26 cellular contexts compared by ENCODE assay signal in the genomic region with DNA sequence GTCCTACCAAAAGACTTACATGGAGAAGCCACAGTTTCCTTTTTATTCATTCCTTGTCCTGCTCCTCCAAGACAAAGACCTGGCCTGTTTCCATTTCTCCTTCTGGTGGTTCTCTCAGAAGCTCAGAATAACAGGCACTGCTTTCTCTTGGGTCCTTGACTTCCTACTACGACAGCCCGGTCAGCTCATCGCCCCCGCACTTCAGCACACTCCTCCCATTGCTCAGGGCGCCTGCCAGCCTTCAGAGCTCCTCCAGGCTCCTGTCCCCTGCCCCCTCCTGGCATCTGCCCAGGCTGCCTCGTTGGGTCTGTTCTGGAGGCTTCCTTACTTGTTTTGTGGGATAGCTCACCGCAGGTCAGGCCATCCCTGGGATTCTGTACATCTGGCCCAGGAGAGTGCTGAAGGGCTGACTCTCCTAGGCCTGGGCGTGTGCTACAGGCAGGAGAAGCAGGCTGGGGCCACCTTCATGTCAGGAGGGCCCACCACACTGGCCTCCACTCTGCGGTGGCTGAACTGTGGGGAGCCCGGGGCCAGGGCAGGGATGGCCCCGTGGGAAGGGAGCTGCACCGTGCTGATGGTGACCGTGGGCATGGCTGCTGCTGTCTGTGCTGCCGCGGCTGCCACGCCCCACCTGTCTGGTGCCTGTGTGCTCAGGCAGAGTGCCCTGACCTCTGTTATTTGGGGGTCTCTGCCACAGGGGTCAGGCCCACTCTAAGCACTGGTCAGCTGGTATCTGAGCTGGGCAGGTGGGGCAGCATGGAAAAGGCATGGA. TPM values are rescaled to one million over a fixed set of nuclear protein-coding genes. Genes with fewer than 3 reads are reported as not detected.
DNase-seq lines count a peak whose midpoint lies in the region; ATAC-seq, FAIRE-seq and TF ChIP-seq lines count a peak whose summit lies in the region.
"Had no signal": no experiment of that assay in that cellular context is flagged by ENCODE, and none has a peak within 500 bp of the region (broad histone marks: within the 10 kb centered on the region; RNA-seq: fewer than 3 reads in every experiment).

No MANE protein-coding gene starts in this region.

- no peak; the same call in 2 of the 3 replicates for ATAC-seq in HepG2
- no peak for ATAC-seq in GM18870 (IDR thresholded peaks at IDR 0.05; ENCODE audit: unreplicated experiment)
- ATAC-seq in HG03280 (IDR thresholded peaks at IDR 0.05; ENCODE audit: unreplicated experiment), result no peak
- no peak for ATAC-seq in aorta (ENCODE audit: low FRiP score)
- ATAC-seq: gastroesophageal sphincter had no signal

- no peak for FAIRE-seq in HepG2 (lab: Jason Lieb, UNC)
- FAIRE-seq: bronchial epithelial cell, pancreas, RCC 7860 had no signal

- in situ Hi-C loops in HepG2 (cut with HindIII; ENCODE audit: extremely low pct_ligation_motif_present, low pct_unique_long_range_greater_than_20kb), result no loop called here

- peak overlapping the region; percentile 31 for H3K27ac ChIP-seq in AG04450 (ENCODE audit: low read depth, low read length)
- H3K27ac ChIP-seq in BLaER1, result no peak overlapping the region
- no peak overlapping the region for H3K27ac ChIP-seq in HepG2 (ENCODE audit: extremely low read length, insufficient read depth, low read length)
- H3K27ac ChIP-seq in aorta (ENCODE audit: low read depth in 1 of 2, low read length in 2 of 2), result no peak overlapping the region
- H3K27ac ChIP-seq: C4-2B, esophagus squamous epithelium, gastroesophageal sphincter, pancreas, suprapubic skin had no signal

- POLR2A ChIA-PET in AG04450 (lab: Yijun Ruan, JAX), result interaction anchor here (1.5 kb wide), 1 partner anchor 31 kb away, joined by 3 read pairs; no protein-coding TSS in a partner anchor
- POLR2A ChIA-PET in HepG2 (lab: Yijun Ruan, JAX), result interaction anchor here (0.5 to 0.8 kb wide), 2 partner anchors 17 to 191 kb away, joined by 3 to 5 read pairs; no protein-coding TSS in a partner anchor

- no peak for TF ChIP-seq CTCF in AG04450 (IDR thresholded peaks at IDR 0.05; ENCODE audit: low read depth, low read length)
- no peak for TF ChIP-seq CTCF in cardiac fibroblast (IDR thresholded peaks at IDR 0.05; ENCODE audit: low read depth, low read length)
- TF ChIP-seq CTCF in HepG2 (CRISPR knock-in tag; IDR thresholded peaks at IDR 0.05), result no peak

- DNase-seq in AG04450 (ENCODE audit: low read depth, low spot score) (no peak), cardiac fibroblast (ENCODE audit: low read depth in 2 of 2) (peak; percentile 45 to 76), HepG2 (ENCODE audit: low spot score) (no peak), aorta (no peak)
- DNase-seq in stimulated activated CD4-positive, alpha-beta T cell treated with anti-CD3 and anti-CD28 coated beads, Interleukin-4, amount 100 ng/mL, for 4 hours, result no peak
- DNase-seq: amygdala, DMS53, esophagus squamous epithelium, hippocampal formation, MV-4-11, NCI-H1436 treated with DMSO at 0.1 percent for 48 hours, NCI-H2081 treated with DMSO at 0.1 percent for 48 hours, NCI-H774 had no signal

- H3K27me3 ChIP-seq in AG04450 (ENCODE audit: control insufficient read depth, insufficient read depth, low read length) (no peaks in the 10 kb centered on the region), BLaER1 (no peaks in the 10 kb centered on the region), HepG2 (ENCODE audit: control insufficient read depth in 1 of 2, insufficient read depth in 2 of 2, low read length in 2 of 2) (no peaks in the 10 kb centered on the region), aorta (ENCODE audit: control insufficient read depth in 1 of 2, insufficient read depth in 2 of 2, low read length in 1 of 2) (no peaks in the 10 kb centered on the region)
- H3K27me3 ChIP-seq: esophagus squamous epithelium, gastroesophageal sphincter, pancreas, suprapubic skin had no signal

- intact Hi-C loops in HepG2 (cut with micrococcal nuclease; ENCODE audit: unreplicated experiment), result no loop called here
- intact Hi-C loops in aorta (cut with DNase I), result no loop called here

- TF ChIP-seq RAD21 in HepG2 (CRISPR knock-in tag; IDR thresholded peaks at IDR 0.05), result no peak

- no peaks in the 10 kb centered on the region for H3K4me1 ChIP-seq in BLaER1
- no peaks in the 10 kb centered on the region for H3K4me1 ChIP-seq in HepG2 (ENCODE audit: insufficient read depth, low read length)
- H3K4me1 ChIP-seq in aorta (ENCODE audit: control insufficient read depth in 1 of 2, insufficient read depth in 2 of 2, low read length in 2 of 2), result no peaks in the 10 kb centered on the region
- H3K4me1 ChIP-seq: Caco-2, esophagus squamous epithelium, gastroesophageal sphincter, HAP-1, pancreas, suprapubic skin had no signal

- H2AFZ ChIP-seq in HepG2 (ENCODE audit: low read length), result no peak overlapping the region

- CTCF ChIA-PET in AG04450 (lab: Charles Lee) (interaction anchor here (1.0 kb wide), 1 partner anchor 185 kb away, joined by 3 read pairs; no protein-coding TSS in a partner anchor), HepG2 (lab: Yijun Ruan, JAX; ENCODE audit: low intra/inter-chr PET ratio, low total read pairs) (no interaction called here)

- H3K9me3 ChIP-seq in AG04450 (ENCODE audit: control insufficient read depth, insufficient read depth, low read length), result no peaks in the 10 kb centered on the region; the same call in 1 of the 2 replicates
- no peaks in the 10 kb centered on the region for H3K9me3 ChIP-seq in BLaER1
- no peaks in the 10 kb centered on the region for H3K9me3 ChIP-seq in HepG2 (ENCODE audit: low read length)
- H3K9me3 ChIP-seq in aorta (ENCODE audit: control insufficient read depth, low read length), result no peaks in the 10 kb centered on the region
- H3K9me3 ChIP-seq: Caco-2, esophagus squamous epithelium, gastroesophageal sphincter, HAP-1, pancreas, suprapubic skin had no signal

- no peaks in the 10 kb centered on the region for H3K79me2 ChIP-seq in HepG2 (ENCODE audit: insufficient read depth, low read length)

- peaks cover 100% of the 10 kb centered on the region for H3K36me3 ChIP-seq in BLaER1
- H3K36me3 ChIP-seq in HepG2 (replicated peaks in 1 of 2; ENCODE audit: control insufficient read depth in 1 of 2, insufficient read depth in 2 of 2, low read length in 2 of 2), result peaks cover 49 to 83% of the 10 kb centered on the region in 2 experiments; a peak in 4 of 5 replicates
- peaks cover 6 to 21% of the 10 kb centered on the region in 2 donors for H3K36me3 ChIP-seq in aorta (ENCODE audit: control insufficient read depth in 1 of 2, insufficient read depth in 2 of 2, low read length in 1 of 2)

- TF ChIP-seq EP300 in HepG2 (IDR thresholded peaks at IDR 0.05; ENCODE audit: low read depth in 2 of 2, low read length in 2 of 2) (no peak), HepG2 (CRISPR knock-in tag; IDR thresholded peaks at IDR 0.05; ENCODE audit: borderline replicate concordance) (no peak)

- H3K4me3 ChIP-seq in AG04450 (ENCODE audit: low read depth, low read length) (no peak overlapping the region), BLaER1 (no peak overlapping the region), cardiac fibroblast (replicated peaks in 1 of 2; ENCODE audit: low read depth in 2 of 2, low read length in 2 of 2) (no peak overlapping the region), HepG2 (replicated peaks in 1 of 3; ENCODE audit: insufficient read depth in 1 of 3, low read depth in 2 of 3, low read length in 3 of 3) (no peak overlapping the region), aorta (ENCODE audit: low read length in 2 of 2) (no peak overlapping the region)
- H3K4me3 ChIP-seq: esophagus squamous epithelium, gastroesophageal sphincter, HAP-1, lung, pancreas, skin epidermis, suprapubic skin had no signal

- no peak for TF ChIP-seq POLR2A in HepG2 (IDR thresholded peaks at IDR 0.05; ENCODE audit: insufficient read depth in 1 of 2, low read depth in 2 of 2, low read length in 2 of 2)

- peaks cover 91% of the 10 kb centered on the region for H4K20me1 ChIP-seq in BLaER1
- peaks cover 5% of the 10 kb centered on the region; the same call in 1 of the 2 replicates for H4K20me1 ChIP-seq in HepG2 (ENCODE audit: insufficient read depth, low read length)

- H3K4me2 ChIP-seq in BLaER1 (no peak overlapping the region), HepG2 (ENCODE audit: low read depth, low read length) (no peak overlapping the region)

- 98% methylated on average over 8 of the region's 16 CpGs for WGBS in HepG2 (ENCODE audit: low lambda C conversion rate)
- WGBS in aorta, 2 donors, result 84 to 87% methylated on average over 16 of the region's 16 CpGs

- H3K9ac ChIP-seq in BLaER1, result 0 out of 2 replicates have a peak overlapping the region, but pooled peaks have one; percentile 17
- H3K9ac ChIP-seq in HepG2 (ENCODE audit: insufficient read depth, low read depth, low read length), result no peak overlapping the region

- BruUV-seq in HepG2 (replicated peaks; lab: Mats Ljungman, UMichigan), result no TSS peak

RNA-seq across cellular contexts. Expression of a gene that starts 17.7 kb away (rescaled TPM):
- 132 and 156 TPM in 2 replicates for polyA plus RNA-seq in AG04450 (2011; rRNA removed)
- polyA minus RNA-seq in AG04450 (2011; rRNA and poly(A)+ RNA removed), result 89.4 and 124 TPM in 2 replicates
- total RNA-seq in HepG2 (2016; rRNA removed; fragmentation: Illumina TruSeq; extraction: Trizol), result 98.4 and 138 TPM in 2 replicates
- total RNA-seq in HepG2 (2016; cell fraction: cytosol; rRNA removed; fragmentation: Illumina TruSeq; extraction: Trizol; ENCODE audit: low read depth), result 70.6 and 87.2 TPM in 2 replicates
- total RNA-seq in HepG2 (2016; cell fraction: insoluble cytoplasmic fraction; rRNA removed; fragmentation: Illumina TruSeq; extraction: Trizol), result 75.7 and 144 TPM in 2 replicates
- total RNA-seq in HepG2 (2016; cell fraction: membrane; rRNA removed; fragmentation: Illumina TruSeq; extraction: Trizol), result 50.6 and 58.6 TPM in 2 replicates
- 110 and 124 TPM in 2 replicates for total RNA-seq in HepG2 (2016; cell fraction: nucleus; rRNA removed; fragmentation: Illumina TruSeq; extraction: Trizol)
- polyA plus RNA-seq in HepG2 (2011; rRNA removed), result 206 and 274 TPM in 2 replicates
- polyA plus RNA-seq in HepG2 (2011; cell fraction: cytosol; rRNA removed), result 65.2 and 80.6 TPM in 2 replicates
- 1,625 and 1,754 TPM in 2 replicates for polyA plus RNA-seq in HepG2 (2011; cell fraction: nucleus; rRNA removed)
- 188 and 209 TPM in 2 replicates for polyA plus RNA-seq in HepG2 (2012)
- 17.8 and 22.1 TPM in 2 replicates for polyA plus RNA-seq in HepG2 (2016; cell fraction: cytosol; fragmentation: Illumina TruSeq; extraction: Trizol; ENCODE audit: low read depth)
- polyA plus RNA-seq in HepG2 (2016; cell fraction: insoluble cytoplasmic fraction; fragmentation: Illumina TruSeq; extraction: Trizol; ENCODE audit: low read depth), result 69.5 and 77.6 TPM in 2 replicates
- polyA plus RNA-seq in HepG2 (2016; cell fraction: membrane; fragmentation: Illumina TruSeq; extraction: Trizol; ENCODE audit: low read depth), result 24.7 and 32.6 TPM in 2 replicates
- 312 and 330 TPM in 2 replicates for polyA plus RNA-seq in HepG2 (2016; cell fraction: nucleus; fragmentation: Illumina TruSeq; extraction: Trizol; ENCODE audit: insufficient read depth, low read depth)
- 107 and 121 TPM in 2 replicates for polyA minus RNA-seq in HepG2 (2011; rRNA and poly(A)+ RNA removed; ENCODE audit: low replicate concordance)
- 35.2 and 43.3 TPM in 2 replicates for polyA minus RNA-seq in HepG2 (2011; cell fraction: cytosol; rRNA and poly(A)+ RNA removed)
- polyA minus RNA-seq in HepG2 (2011; cell fraction: nucleus; rRNA and poly(A)+ RNA removed), result 166 and 179 TPM in 2 replicates
- 100 to 1,000 TPM; 207 to 224 TPM for total RNA-seq in aorta
- polyA plus RNA-seq in aorta, result 100 to 1,000 TPM in 1 of 2 donors, 10 to 100 TPM in 1; 47.6 to 273 TPM

RNA-seq across cellular contexts. Expression of a gene that starts 27.6 kb away (rescaled TPM):
- polyA plus RNA-seq in AG04450 (2011; rRNA removed) (3.9 and 4.8 TPM in 2 replicates), HepG2 (2011; rRNA removed) (14.8 and 20.0 TPM in 2 replicates), aorta (10 to 100 TPM in 1 of 2 donors, 1 to 10 TPM in 1; 1.5 to 12.1 TPM)
- 3.9 and 4.7 TPM in 2 replicates for polyA minus RNA-seq in AG04450 (2011; rRNA and poly(A)+ RNA removed)
- total RNA-seq in HepG2 (2016; rRNA removed; fragmentation: Illumina TruSeq; extraction: Trizol) (7.2 and 9.1 TPM in 2 replicates), aorta (10 to 100 TPM in 1 of 2 donors, 1 to 10 TPM in 1; 4.8 to 10.2 TPM)
- 3.5 and 3.7 TPM in 2 replicates for total RNA-seq in HepG2 (2016; cell fraction: cytosol; rRNA removed; fragmentation: Illumina TruSeq; extraction: Trizol; ENCODE audit: low read depth)
- total RNA-seq in HepG2 (2016; cell fraction: insoluble cytoplasmic fraction; rRNA removed; fragmentation: Illumina TruSeq; extraction: Trizol), result 8.1 and 8.7 TPM in 2 replicates
- 8.1 and 9.5 TPM in 2 replicates for total RNA-seq in HepG2 (2016; cell fraction: membrane; rRNA removed; fragmentation: Illumina TruSeq; extraction: Trizol)
- total RNA-seq in HepG2 (2016; cell fraction: nucleus; rRNA removed; fragmentation: Illumina TruSeq; extraction: Trizol), result 7.2 and 7.7 TPM in 2 replicates
- polyA plus RNA-seq in HepG2 (2011; cell fraction: cytosol; rRNA removed), result 14.8 and 18.9 TPM in 2 replicates
- 89.3 and 96.4 TPM in 2 replicates for polyA plus RNA-seq in HepG2 (2011; cell fraction: nucleus; rRNA removed)
- polyA plus RNA-seq in HepG2 (2012), result 6.5 and 12.0 TPM in 2 replicates
- polyA plus RNA-seq in HepG2 (2016; cell fraction: cytosol; fragmentation: Illumina TruSeq; extraction: Trizol; ENCODE audit: low read depth), result 2.9 and 3.1 TPM in 2 replicates
- polyA plus RNA-seq in HepG2 (2016; cell fraction: insoluble cytoplasmic fraction; fragmentation: Illumina TruSeq; extraction: Trizol; ENCODE audit: low read depth), result 6.7 and 7.1 TPM in 2 replicates
- polyA plus RNA-seq in HepG2 (2016; cell fraction: membrane; fragmentation: Illumina TruSeq; extraction: Trizol; ENCODE audit: low read depth), result 6.5 and 7.5 TPM in 2 replicates
- polyA plus RNA-seq in HepG2 (2016; cell fraction: nucleus; fragmentation: Illumina TruSeq; extraction: Trizol; ENCODE audit: insufficient read depth, low read depth), result 17.7 and 19.3 TPM in 2 replicates
- 23.7 and 30.7 TPM in 2 replicates for polyA minus RNA-seq in HepG2 (2011; rRNA and poly(A)+ RNA removed; ENCODE audit: low replicate concordance)
- polyA minus RNA-seq in HepG2 (2011; cell fraction: cytosol; rRNA and poly(A)+ RNA removed), result 5.4 and 5.5 TPM in 2 replicates
- 16.0 and 17.0 TPM in 2 replicates for polyA minus RNA-seq in HepG2 (2011; cell fraction: nucleus; rRNA and poly(A)+ RNA removed)

RNA-seq across cellular contexts. Expression of a gene that starts 32.1 kb away (rescaled TPM):
- 129 and 173 TPM in 2 replicates for polyA plus RNA-seq in AG04450 (2011; rRNA removed)
- 148 and 235 TPM in 2 replicates for polyA minus RNA-seq in AG04450 (2011; rRNA and poly(A)+ RNA removed)
- total RNA-seq in HepG2 (2016; rRNA removed; fragmentation: Illumina TruSeq; extraction: Trizol), result 161 and 185 TPM in 2 replicates
- total RNA-seq in HepG2 (2016; cell fraction: cytosol; rRNA removed; fragmentation: Illumina TruSeq; extraction: Trizol; ENCODE audit: low read depth), result 94.2 and 96.8 TPM in 2 replicates
- total RNA-seq in HepG2 (2016; cell fraction: insoluble cytoplasmic fraction; rRNA removed; fragmentation: Illumina TruSeq; extraction: Trizol), result 145 and 195 TPM in 2 replicates
- 140 and 142 TPM in 2 replicates for total RNA-seq in HepG2 (2016; cell fraction: membrane; rRNA removed; fragmentation: Illumina TruSeq; extraction: Trizol)
- 81.3 and 94.7 TPM in 2 replicates for total RNA-seq in HepG2 (2016; cell fraction: nucleus; rRNA removed; fragmentation: Illumina TruSeq; extraction: Trizol)
- 110 and 152 TPM in 2 replicates for polyA plus RNA-seq in HepG2 (2011; rRNA removed)
- 84.2 and 120 TPM in 2 replicates for polyA plus RNA-seq in HepG2 (2011; cell fraction: cytosol; rRNA removed)
- 168 and 179 TPM in 2 replicates for polyA plus RNA-seq in HepG2 (2011; cell fraction: nucleus; rRNA removed)
- polyA plus RNA-seq in HepG2 (2012), result 45.2 and 119 TPM in 2 replicates
- polyA plus RNA-seq in HepG2 (2016; cell fraction: cytosol; fragmentation: Illumina TruSeq; extraction: Trizol; ENCODE audit: low read depth), result 63.1 and 64.3 TPM in 2 replicates
- 127 and 159 TPM in 2 replicates for polyA plus RNA-seq in HepG2 (2016; cell fraction: insoluble cytoplasmic fraction; fragmentation: Illumina TruSeq; extraction: Trizol; ENCODE audit: low read depth)
- 87.3 and 99.0 TPM in 2 replicates for polyA plus RNA-seq in HepG2 (2016; cell fraction: membrane; fragmentation: Illumina TruSeq; extraction: Trizol; ENCODE audit: low read depth)
- polyA plus RNA-seq in HepG2 (2016; cell fraction: nucleus; fragmentation: Illumina TruSeq; extraction: Trizol; ENCODE audit: insufficient read depth, low read depth), result 138 and 154 TPM in 2 replicates
- 34.9 and 340 TPM in 2 replicates for polyA minus RNA-seq in HepG2 (2011; rRNA and poly(A)+ RNA removed; ENCODE audit: low replicate concordance)
- 99.4 and 107 TPM in 2 replicates for polyA minus RNA-seq in HepG2 (2011; cell fraction: cytosol; rRNA and poly(A)+ RNA removed)
- polyA minus RNA-seq in HepG2 (2011; cell fraction: nucleus; rRNA and poly(A)+ RNA removed), result 34.8 and 42.6 TPM in 2 replicates
- 10 to 100 TPM in 1 of 2 donors, 1 to 10 TPM in 1; 5.6 to 12.5 TPM for total RNA-seq in aorta
- 1 to 10 TPM in 1 of 2 donors, under 1 TPM in 1; 0.38 to 2.4 TPM for polyA plus RNA-seq in aorta

RNA-seq across cellular contexts. Expression of a gene that starts 57.5 kb away (rescaled TPM):
- 77.1 and 96.4 TPM in 2 replicates for polyA plus RNA-seq in AG04450 (2011; rRNA removed)
- 41.0 and 47.8 TPM in 2 replicates for polyA minus RNA-seq in AG04450 (2011; rRNA and poly(A)+ RNA removed)
- 98.5 and 107 TPM in 2 replicates for total RNA-seq in HepG2 (2016; rRNA removed; fragmentation: Illumina TruSeq; extraction: Trizol)
- total RNA-seq in HepG2 (2016; cell fraction: cytosol; rRNA removed; fragmentation: Illumina TruSeq; extraction: Trizol; ENCODE audit: low read depth), result 134 and 176 TPM in 2 replicates
- total RNA-seq in HepG2 (2016; cell fraction: insoluble cytoplasmic fraction; rRNA removed; fragmentation: Illumina TruSeq; extraction: Trizol), result 103 and 113 TPM in 2 replicates
- total RNA-seq in HepG2 (2016; cell fraction: membrane; rRNA removed; fragmentation: Illumina TruSeq; extraction: Trizol), result 127 and 160 TPM in 2 replicates
- 48.8 and 61.5 TPM in 2 replicates for total RNA-seq in HepG2 (2016; cell fraction: nucleus; rRNA removed; fragmentation: Illumina TruSeq; extraction: Trizol)
- 98.2 and 108 TPM in 2 replicates for polyA plus RNA-seq in HepG2 (2011; rRNA removed)
- 100 and 138 TPM in 2 replicates for polyA plus RNA-seq in HepG2 (2011; cell fraction: cytosol; rRNA removed)
- polyA plus RNA-seq in HepG2 (2011; cell fraction: nucleus; rRNA removed), result 490 and 545 TPM in 2 replicates
- polyA plus RNA-seq in HepG2 (2012), result 37.2 and 56.0 TPM in 2 replicates
- 170 and 205 TPM in 2 replicates for polyA plus RNA-seq in HepG2 (2016; cell fraction: cytosol; fragmentation: Illumina TruSeq; extraction: Trizol; ENCODE audit: low read depth)
- polyA plus RNA-seq in HepG2 (2016; cell fraction: insoluble cytoplasmic fraction; fragmentation: Illumina TruSeq; extraction: Trizol; ENCODE audit: low read depth), result 116 and 132 TPM in 2 replicates
- 126 and 153 TPM in 2 replicates for polyA plus RNA-seq in HepG2 (2016; cell fraction: membrane; fragmentation: Illumina TruSeq; extraction: Trizol; ENCODE audit: low read depth)
- polyA plus RNA-seq in HepG2 (2016; cell fraction: nucleus; fragmentation: Illumina TruSeq; extraction: Trizol; ENCODE audit: insufficient read depth, low read depth), result 123 and 136 TPM in 2 replicates
- polyA minus RNA-seq in HepG2 (2011; rRNA and poly(A)+ RNA removed; ENCODE audit: low replicate concordance), result 22.3 and 116 TPM in 2 replicates
- 31.8 and 36.4 TPM in 2 replicates for polyA minus RNA-seq in HepG2 (2011; cell fraction: cytosol; rRNA and poly(A)+ RNA removed)
- polyA minus RNA-seq in HepG2 (2011; cell fraction: nucleus; rRNA and poly(A)+ RNA removed), result 46.0 and 51.1 TPM in 2 replicates
- 10 to 100 TPM; 55.0 to 69.3 TPM for total RNA-seq in aorta
- 10 to 100 TPM; 53.6 to 78.0 TPM for polyA plus RNA-seq in aorta

Comparison
In these comparisons a context has a peak if more than half of its experiments do, and no peak if none do; other contexts are left out.
1. DNase-seq: peak in cardiac fibroblast (2 of 2); none in AG04450 (single experiment), HepG2 (single experiment), stimulated activated CD4-positive, alpha-beta T cell treated with anti-CD3 and anti-CD28 coated beads, Interleukin-4, amount 100 ng/mL, for 4 hours (0 of 2) and aorta (0 of 2).
2. RNA of a gene that starts 32.1 kb away (polyA plus RNA-seq): 129 to 173 TPM in AG04450 and 45.2 to 179 TPM in HepG2; 0.38 to 2.4 TPM in aorta; every median in the first group is over 10 times any median in the second.